Comparison of ENCODE assay signal across 1 cellular context in the genomic region with DNA sequence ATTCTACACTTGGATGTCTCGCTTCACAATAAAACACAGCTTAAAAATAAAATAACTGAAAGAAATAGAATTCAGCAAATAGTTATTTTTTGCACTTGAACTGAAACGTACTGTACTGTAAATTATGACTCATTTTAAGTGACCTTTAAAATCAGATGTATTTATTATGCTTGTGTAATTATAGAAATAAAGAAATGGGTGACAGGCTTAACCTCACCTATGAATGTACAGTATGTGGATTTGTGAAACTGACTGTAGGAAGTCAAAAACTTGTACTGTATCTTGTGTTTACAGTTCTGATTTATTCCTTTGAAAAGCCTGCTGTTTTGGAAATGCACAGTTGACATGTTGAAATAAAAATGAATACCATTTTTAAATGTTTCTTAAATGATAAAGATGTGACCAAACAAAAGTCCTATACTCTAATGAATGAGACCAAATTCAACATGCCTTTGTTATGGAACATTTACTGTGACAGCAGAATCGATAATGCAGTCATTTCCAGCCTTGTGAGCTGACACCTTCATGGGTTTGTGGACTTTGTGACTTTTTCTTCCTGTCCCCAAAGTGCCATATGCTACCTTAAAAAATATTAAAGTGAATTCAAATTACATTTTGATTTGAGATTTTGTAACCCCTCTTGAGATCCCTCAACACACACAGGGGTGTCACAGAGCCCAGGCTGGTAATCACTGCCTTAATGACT.
TF ChIP-seq lines count a peak whose summit lies in the region.

No MANE protein-coding gene starts in this region.

TF ChIP-seq in GM12878, 131 proteins besides CTCF, POLR2A, EP300 and RAD21:
- TF ChIP-seq, protein P1, sequence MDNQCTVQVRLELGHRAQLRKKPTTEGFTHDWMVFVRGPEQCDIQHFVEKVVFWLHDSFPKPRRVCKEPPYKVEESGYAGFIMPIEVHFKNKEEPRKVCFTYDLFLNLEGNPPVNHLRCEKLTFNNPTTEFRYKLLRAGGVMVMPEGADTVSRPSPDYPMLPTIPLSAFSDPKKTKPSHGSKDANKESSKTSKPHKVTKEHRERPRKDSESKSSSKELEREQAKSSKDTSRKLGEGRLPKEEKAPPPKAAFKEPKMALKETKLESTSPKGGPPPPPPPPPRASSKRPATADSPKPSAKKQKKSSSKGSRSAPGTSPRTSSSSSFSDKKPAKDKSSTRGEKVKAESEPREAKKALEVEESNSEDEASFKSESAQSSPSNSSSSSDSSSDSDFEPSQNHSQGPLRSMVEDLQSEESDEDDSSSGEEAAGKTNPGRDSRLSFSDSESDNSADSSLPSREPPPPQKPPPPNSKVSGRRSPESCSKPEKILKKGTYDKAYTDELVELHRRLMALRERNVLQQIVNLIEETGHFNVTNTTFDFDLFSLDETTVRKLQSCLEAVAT (IDR thresholded peaks at IDR 0.05), result no peak
- TF ChIP-seq EGR1 (IDR thresholded peaks at IDR 0.05; ENCODE audit: borderline replicate concordance in 1 of 2, low read depth in 2 of 2, low read length in 2 of 2) (no peak), MEF2A (IDR thresholded peaks at IDR 0.05; ENCODE audit: insufficient read depth, low read depth, low read length) (no peak), CBX5 (IDR thresholded peaks at IDR 0.05; ENCODE audit: low read depth) (no peak), FOXK2 (IDR thresholded peaks at IDR 0.05) (no peak), WRNIP1 (IDR thresholded peaks at IDR 0.05; ENCODE audit: borderline replicate concordance, low read depth, low read length) (no peak), GABPA (IDR thresholded peaks at IDR 0.05; ENCODE audit: low read depth) (no peak), BMI1 (IDR thresholded peaks at IDR 0.05; ENCODE audit: borderline replicate concordance) (no peak), NBN (IDR thresholded peaks at IDR 0.05) (no peak), SPI1 (IDR thresholded peaks at IDR 0.05; ENCODE audit: borderline replicate concordance, insufficient read depth, low read depth, low read length) (no peak)
